8 cellular contexts compared by ENCODE assay signal in genomic region chr15:85582076-85582718, GRCh38.
A peak's percentile ranks its signal among the peaks of the same experiment; 100 is the strongest.
DNase-seq lines count a peak whose midpoint lies in the region; ATAC-seq and TF ChIP-seq lines count a peak whose summit lies in the region.

No MANE protein-coding gene starts in this region.

- TF ChIP-seq POLR2A in stomach (IDR thresholded peaks at IDR 0.05): no peak

- CTCF ChIA-PET in activated CD4-positive, alpha-beta T cell treated with anti-CD3 and anti-CD28 coated beads, Interleukin-2, amount 10 ng/mL, durations not matched to agents 7 days and 5 days (lab: Charles Lee): interaction anchor here (0.6 to 2.2 kb wide), 7 partner anchors 9 to 251 kb away, joined by 3 to 10 read pairs (median 4); no protein-coding TSS in a partner anchor

- intact Hi-C loops in stomach (cut with DNase I; ENCODE audit: low total_unique reads): no loop called here

- TF ChIP-seq CTCF in glutamatergic neuron (IDR thresholded peaks at IDR 0.05; ENCODE audit: partially characterized antibody, unreplicated experiment) (no peak), stomach (IDR thresholded peaks at IDR 0.05) (no peak)

- peaks cover 0 to 87% (median 65%) of the 10 kb centered on the region in 4 donors for H3K4me1 ChIP-seq in stomach

- peak overlapping the region; percentile 86 to 96 (median 88) for H3K27ac ChIP-seq in stomach

- peak overlapping the region; percentile 78 for H3K4me3 Mint-ChIP-seq in activated CD4-positive, alpha-beta T cell treated with anti-CD3 and anti-CD28 coated beads, Interleukin-2, amount 10 ng/mL, durations not matched to agents 7 days and 5 days
- peak overlapping the region; percentile 85 for H3K4me3 Mint-ChIP-seq in glutamatergic neuron (ENCODE audit: unreplicated experiment)

- H3K27me3 Mint-ChIP-seq in activated CD4-positive, alpha-beta T cell treated with anti-CD3 and anti-CD28 coated beads, Interleukin-2, amount 10 ng/mL, durations not matched to agents 7 days and 5 days: no peaks in the 10 kb centered on the region
- peaks cover 16% of the 10 kb centered on the region for H3K27me3 Mint-ChIP-seq in glutamatergic neuron (ENCODE audit: unreplicated experiment)

- H3K36me3 Mint-ChIP-seq in activated CD4-positive, alpha-beta T cell treated with anti-CD3 and anti-CD28 coated beads, Interleukin-2, amount 10 ng/mL, durations not matched to agents 7 days and 5 days (ENCODE audit: low read depth): peaks cover 67% of the 10 kb centered on the region
- no peaks in the 10 kb centered on the region for H3K36me3 Mint-ChIP-seq in glutamatergic neuron (ENCODE audit: unreplicated experiment)

- H3K4me3 ChIP-seq in stomach: peak overlapping the region; percentile 35 to 56 (median 48)

- peak overlapping the region; percentile 95 for H3K27ac Mint-ChIP-seq in activated CD4-positive, alpha-beta T cell treated with anti-CD3 and anti-CD28 coated beads, Interleukin-2, amount 10 ng/mL, durations not matched to agents 7 days and 5 days
- peak overlapping the region; percentile 92 for H3K27ac Mint-ChIP-seq in glutamatergic neuron (ENCODE audit: unreplicated experiment)

- POLR2A ChIA-PET in activated CD4-positive, alpha-beta T cell treated with anti-CD3 and anti-CD28 coated beads, Interleukin-2, amount 10 ng/mL, durations not matched to agents 7 days and 5 days (lab: Charles Lee): interaction anchor here (0.7 to 1.4 kb wide), 4 partner anchors 15 to 108 kb away, joined by 3 to 4 read pairs (median 4); no protein-coding TSS in a partner anchor

- ATAC-seq in GM18909 (IDR thresholded peaks at IDR 0.05; ENCODE audit: poor library complexity, unreplicated experiment): peak; percentile 23
- peak; percentile 29 for ATAC-seq in HG02973 (IDR thresholded peaks at IDR 0.05; ENCODE audit: unreplicated experiment)

- no peak for TF ChIP-seq EP300 in stomach (IDR thresholded peaks at IDR 0.05)

- H3K9me3 Mint-ChIP-seq in activated CD4-positive, alpha-beta T cell treated with anti-CD3 and anti-CD28 coated beads, Interleukin-2, amount 10 ng/mL, durations not matched to agents 7 days and 5 days: no peaks in the 10 kb centered on the region
- H3K9me3 Mint-ChIP-seq in glutamatergic neuron (ENCODE audit: unreplicated experiment): peaks cover 16% of the 10 kb centered on the region

- WGBS in stomach, 5 donors: 10 to 32% (median 21%) methylated on average over 2 of the region's 2 CpGs

- H3K4me1 Mint-ChIP-seq in activated CD4-positive, alpha-beta T cell treated with anti-CD3 and anti-CD28 coated beads, Interleukin-2, amount 10 ng/mL, durations not matched to agents 7 days and 5 days: peaks cover 79% of the 10 kb centered on the region
- peaks cover 70% of the 10 kb centered on the region for H3K4me1 Mint-ChIP-seq in glutamatergic neuron (ENCODE audit: low read depth, unreplicated experiment)

- DNase-seq in activated CD4-positive, alpha-beta T cell treated with anti-CD3 and anti-CD28 coated beads, Interleukin-2, amount 10 ng/mL, durations not matched to agents 7 days and 5 days: peak; percentile 36
- DNase-seq in glutamatergic neuron: no peak
- DNase-seq in stomach: peak; percentile 37
- no peak for DNase-seq in NCI-H510A treated with DMSO at 0.1 percent for 48 hours (lab: John Stamatoyannopoulos, UW)
- no peak for DNase-seq in NCI-H2029 (lab: John Stamatoyannopoulos, UW)
- DNase-seq in NCI-H1417 (lab: John Stamatoyannopoulos, UW): no peak

- peaks cover 0 to 38% (median 33%) of the 10 kb centered on the region in 4 donors for H3K36me3 ChIP-seq in stomach

- no peaks in the 10 kb centered on the region for H3K9me3 ChIP-seq in stomach

- no peaks in the 10 kb centered on the region for H3K27me3 ChIP-seq in stomach

Comparison
In these comparisons a context has a peak if more than half of its experiments do, and no peak if none do; other contexts are left out.
1. DNase-seq: peak in activated CD4-positive, alpha-beta T cell treated with anti-CD3 and anti-CD28 coated beads, Interleukin-2, amount 10 ng/mL, durations not matched to agents 7 days and 5 days (single experiment) and stomach (single experiment); none in glutamatergic neuron (single experiment), NCI-H510A treated with DMSO at 0.1 percent for 48 hours (single experiment), NCI-H2029 (single experiment) and NCI-H1417 (0 of 3).